In the genomic region with DNA sequence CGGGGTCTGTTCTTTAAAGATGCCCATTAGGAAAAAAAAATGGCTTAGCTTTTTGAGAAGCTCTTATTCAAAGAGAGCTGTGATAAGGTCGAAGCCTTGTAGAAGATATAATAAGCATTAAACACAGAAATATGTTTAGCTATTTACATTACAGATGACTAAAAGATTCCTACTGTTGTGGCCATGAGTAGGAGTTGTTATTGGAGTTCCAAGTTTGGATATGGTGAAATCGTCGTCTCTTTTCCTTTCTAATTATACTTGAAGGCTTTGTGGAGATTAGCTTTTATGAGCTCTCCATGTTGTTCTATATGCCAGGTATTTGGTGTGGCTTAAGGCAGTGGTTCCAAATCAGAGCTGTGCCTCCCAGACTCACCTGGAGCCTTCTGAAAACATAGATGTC, we compare ENCODE assay signal across 16 cellular contexts.
A peak's percentile ranks its signal among the peaks of the same experiment; 100 is the strongest.
DNase-seq lines count a peak whose midpoint lies in the region; ATAC-seq and TF ChIP-seq lines count a peak whose summit lies in the region.
"Had no signal": no experiment of that assay in that cellular context is flagged by ENCODE, and none has a peak within 500 bp of the region (broad histone marks: within the 10 kb centered on the region; RNA-seq: fewer than 3 reads in every experiment).

No MANE protein-coding gene starts in this region.

- no peak overlapping the region for H2BK12ac ChIP-seq in mesenchymal stem cell (ENCODE audit: low read length in 2 of 2)

- H2BK5ac ChIP-seq in mesenchymal stem cell (ENCODE audit: low read depth, low read length, poor library complexity, severe bottlenecking): no peak overlapping the region

- H3K4me1 ChIP-seq in left ventricle myocardium inferior (peaks cover 87% of the 10 kb centered on the region), mesenchymal stem cell (ENCODE audit: control insufficient read depth, insufficient read depth, low read depth, low read length) (peaks cover 6% of the 10 kb centered on the region), subcutaneous abdominal adipose tissue (ENCODE audit: control insufficient read depth in 5 of 5, insufficient read depth in 5 of 5, low read length in 5 of 5) (peaks cover 3 to 40% (median 30%) of the 10 kb centered on the region in 5 donors)

- no peak overlapping the region for H3K4me3 Mint-ChIP-seq in chondrocyte (ENCODE audit: unreplicated experiment)

- no peak overlapping the region for H3K4ac ChIP-seq in mesenchymal stem cell (ENCODE audit: low read depth in 1 of 2, low read length in 2 of 2)

- H3K27ac ChIP-seq in left ventricle myocardium inferior (replicated peaks) (peak overlapping the region; percentile 15), mesenchymal stem cell (ENCODE audit: low read length, poor library complexity, severe bottlenecking) (no peak overlapping the region), subcutaneous abdominal adipose tissue (ENCODE audit: low read depth, low read length) (peak overlapping the region; percentile 25)
- H3K27ac ChIP-seq: C4-2B had no signal

- no peaks in the 10 kb centered on the region for H3K9me3 ChIP-seq in left ventricle myocardium inferior (replicated peaks)
- no peaks in the 10 kb centered on the region for H3K9me3 ChIP-seq in mesenchymal stem cell (ENCODE audit: control insufficient read depth, low read length)
- no peaks in the 10 kb centered on the region for H3K9me3 ChIP-seq in subcutaneous abdominal adipose tissue (ENCODE audit: control insufficient read depth in 5 of 5, low read length in 5 of 5)

- peaks cover 33% of the 10 kb centered on the region for H3K36me3 Mint-ChIP-seq in chondrocyte (ENCODE audit: low read depth)

- H3K9ac ChIP-seq in mesenchymal stem cell (ENCODE audit: low read length): peak overlapping the region; percentile 71
- H3K9ac ChIP-seq in subcutaneous abdominal adipose tissue (ENCODE audit: low read length in 5 of 5): no peak overlapping the region

- H3K9me3 Mint-ChIP-seq in chondrocyte (ENCODE audit: low read depth): no peaks in the 10 kb centered on the region

- H3K23ac ChIP-seq in mesenchymal stem cell (ENCODE audit: low read length in 2 of 2): no peak overlapping the region

- peak overlapping the region; percentile 81 for H3K27ac Mint-ChIP-seq in chondrocyte (ENCODE audit: unreplicated experiment)

- no peak overlapping the region for H2AK5ac ChIP-seq in mesenchymal stem cell (ENCODE audit: low read length, severe bottlenecking)

- H3K4me3 ChIP-seq in left ventricle myocardium inferior: no peak overlapping the region
- H3K4me3 ChIP-seq in mesenchymal stem cell (ENCODE audit: insufficient read depth in 1 of 2, low read depth in 1 of 2, low read length in 2 of 2): no peak overlapping the region
- no peak overlapping the region for H3K4me3 ChIP-seq in subcutaneous abdominal adipose tissue (ENCODE audit: low read depth in 1 of 5, low read length in 5 of 5)

- H3K36me3 ChIP-seq in left ventricle myocardium inferior: peaks cover 35% of the 10 kb centered on the region
- H3K36me3 ChIP-seq in mesenchymal stem cell (ENCODE audit: control insufficient read depth in 1 of 2, insufficient read depth in 2 of 2, low read depth in 1 of 2, low read length in 2 of 2): peaks cover 7 to 88% of the 10 kb centered on the region in 2 experiments
- H3K36me3 ChIP-seq in subcutaneous abdominal adipose tissue (ENCODE audit: control insufficient read depth in 5 of 5, insufficient read depth in 5 of 5, low read length in 5 of 5): peaks cover 24 to 49% (median 41%) of the 10 kb centered on the region in 5 donors

- ATAC-seq in left cardiac atrium (no peak), GM21786 (IDR thresholded peaks at IDR 0.05; ENCODE audit: unreplicated experiment) (no peak), GM18870 (IDR thresholded peaks at IDR 0.05; ENCODE audit: unreplicated experiment) (no peak)

- H4K91ac ChIP-seq in mesenchymal stem cell (ENCODE audit: low read length): no peak overlapping the region

- H3K27me3 ChIP-seq in left ventricle myocardium inferior (ENCODE audit: low read depth) (no peaks in the 10 kb centered on the region), mesenchymal stem cell (ENCODE audit: control insufficient read depth in 1 of 2, insufficient read depth in 1 of 2, low read length in 2 of 2) (no peaks in the 10 kb centered on the region), subcutaneous abdominal adipose tissue (ENCODE audit: control insufficient read depth in 5 of 5, insufficient read depth in 4 of 5, low read length in 5 of 5) (no peaks in the 10 kb centered on the region)

- H3K4me1 Mint-ChIP-seq in chondrocyte (ENCODE audit: low read depth): peaks cover 30% of the 10 kb centered on the region

- H3K14ac ChIP-seq in mesenchymal stem cell (ENCODE audit: low read length in 2 of 2): no peak overlapping the region

- no peaks in the 10 kb centered on the region for H3K27me3 Mint-ChIP-seq in chondrocyte (ENCODE audit: low read depth)

- peaks cover 10% of the 10 kb centered on the region for H3K79me1 ChIP-seq in mesenchymal stem cell (replicated peaks; ENCODE audit: low read length, poor library complexity, severe bottlenecking)

- H2AFZ ChIP-seq in mesenchymal stem cell (ENCODE audit: low read depth, low read length): no peak overlapping the region

- H4K8ac ChIP-seq in mesenchymal stem cell (ENCODE audit: low read length): no peak overlapping the region

- H2BK120ac ChIP-seq in mesenchymal stem cell (ENCODE audit: low read depth, low read length): no peak overlapping the region

- DNase-seq in left ventricle myocardium inferior: no peak
- no peak for DNase-seq in left cardiac atrium
- no peak for DNase-seq in chondrocyte (ENCODE audit: low spot score)
- peak; percentile 82 for DNase-seq in mesenchymal stem cell
- DNase-seq in iPS-NIHi11 (ENCODE audit: low spot score): no peak
- DNase-seq: 8988T, DMS153, H7, NCI-H1417 treated with DMSO at 0.1 percent for 48 hours, NCI-H2029 treated with DMSO at 0.1 percent for 48 hours, NCI-H510A treated with DMSO at 0.1 percent for 48 hours, SIG-M5 had no signal

- H2BK15ac ChIP-seq in mesenchymal stem cell (ENCODE audit: low read depth, poor library complexity, severe bottlenecking): no peak overlapping the region

- no peak overlapping the region for H3K4me2 ChIP-seq in mesenchymal stem cell (ENCODE audit: low read length, poor library complexity, severe bottlenecking)

- WGBS in mesenchymal stem cell: 75% methylated on average over 2 of the region's 4 CpGs

- no peak for TF ChIP-seq CTCF in left ventricle myocardium inferior (IDR thresholded peaks at IDR 0.05; ENCODE audit: borderline replicate concordance)
- TF ChIP-seq CTCF in chondrocyte (IDR thresholded peaks at IDR 0.05): no peak

- no peak overlapping the region for H3K18ac ChIP-seq in mesenchymal stem cell (ENCODE audit: low read depth in 1 of 2, low read length in 2 of 2)

- intact Hi-C loops in left ventricle myocardium inferior (cut with micrococcal nuclease) (no loop called here), left cardiac atrium (cut with DNase I) (loop anchor here in 1 of 2 donors (10.0 kb wide), 1 partner anchor 81 kb away; a partner anchor contains a TSS)
